Comparison of ENCODE assay signal across 21 cellular contexts in the genomic region with DNA sequence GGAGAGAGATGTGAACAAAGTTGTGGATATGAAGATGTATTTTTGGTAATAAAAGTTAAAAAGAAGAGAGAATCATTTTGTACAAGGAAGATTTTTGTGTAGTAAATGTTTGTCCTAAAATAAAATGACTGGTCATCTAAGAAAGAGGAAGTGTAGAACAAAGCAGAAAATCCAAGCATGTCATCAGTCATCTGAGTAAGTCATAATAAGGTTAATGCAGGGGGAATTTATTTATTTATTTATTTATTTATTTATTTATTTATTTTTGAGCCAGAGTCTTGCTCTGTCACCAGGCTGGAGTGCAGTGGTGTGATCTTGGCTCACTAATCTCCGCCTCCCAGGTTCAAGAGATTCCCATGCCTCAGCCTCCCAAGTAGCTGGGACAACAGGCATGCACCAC. TPM values are rescaled to one million over a fixed set of nuclear protein-coding genes. Genes with fewer than 3 reads are reported as not detected.
"Had no signal": no experiment of that assay in that cellular context is flagged by ENCODE, and none has a peak within 500 bp of the region (broad histone marks: within the 10 kb centered on the region; RNA-seq: fewer than 3 reads in every experiment).

No MANE protein-coding gene starts in this region.

- H3K4me1 ChIP-seq: lower lobe of right lung, prostate gland, tibial artery, uterus had no signal

- H3K27me3 ChIP-seq: tibial artery, uterus had no signal

- H3K27ac ChIP-seq: epithelial cell of prostate, lower lobe of right lung, prostate gland, skin epidermis, tibial artery, uterus had no signal

- H3K9me3 ChIP-seq: lower lobe of right lung, prostate gland, tibial artery, uterus had no signal

- FAIRE-seq: astrocyte, bronchial epithelial cell had no signal

- DNase-seq: activated CD4-positive, alpha-beta memory T cell treated with anti-CD3 and anti-CD28 coated beads for 36 hours; activated CD4-positive, alpha-beta T cell treated with anti-CD3 and anti-CD28 coated beads for 36 hours; activated naive CD4-positive, alpha-beta T cell treated with anti-CD3 and anti-CD28 coated beads, Interleukin-2, amount 50 U/mL, for 16 hours; activated T-cell treated with anti-CD3 and anti-CD28 coated beads, Interleukin-2, amount 50 U/mL, for 24 hours; foreskin melanocyte; immature natural killer cell; left cardiac atrium; lower lobe of right lung; right cardiac atrium; stimulated activated CD4-positive, alpha-beta T cell treated with anti-CD3 and anti-CD28 coated beads, Interleukin-4, amount 100 ng/mL, for 24 hours; stimulated activated naive CD4-positive, alpha-beta T cell; tibial artery; uterus had no signal

- ATAC-seq: activated CD4-positive, alpha-beta T cell treated with anti-CD3 and anti-CD28 coated beads for 36 hours; left cardiac atrium; lower lobe of right lung; right cardiac atrium had no signal

- H3K36me3 ChIP-seq: lower lobe of right lung, prostate gland, tibial artery, uterus had no signal

- H3K4me3 ChIP-seq: lower lobe of right lung, prostate gland, skin epidermis, tibial artery, uterus had no signal

RNA-seq across cellular contexts. Expression of gene CGA, which starts 15.7 kb away (rescaled TPM):
- total RNA-seq: activated CD4-positive, alpha-beta memory T cell treated with anti-CD3 and anti-CD28 coated beads for 36 hours; activated CD4-positive, alpha-beta T cell treated with anti-CD3 and anti-CD28 coated beads for 36 hours; bronchial epithelial cell; fibroblast of lung; lower lobe of right lung; omental fat pad; subcutaneous adipose tissue; uterus had no signal
- polyA plus RNA-seq: immature natural killer cell had no signal
